28 cellular contexts compared by ENCODE assay signal in genomic region chr19:19653597-19654147, GRCh38. TPM values are rescaled to one million over a fixed set of nuclear protein-coding genes. Genes with fewer than 3 reads are reported as not detected.
DNase-seq lines count a peak whose midpoint lies in the region; ATAC-seq and TF ChIP-seq lines count a peak whose summit lies in the region.
"Had no signal": no experiment of that assay in that cellular context is flagged by ENCODE, and none has a peak within 500 bp of the region (broad histone marks: within the 10 kb centered on the region; RNA-seq: fewer than 3 reads in every experiment).

No MANE protein-coding gene starts in this region.

- peaks cover 61 to 69% of the 10 kb centered on the region in 2 donors for H3K36me3 Mint-ChIP-seq in stimulated activated naive B cell treated with anti-CD40 and anti-IgM and Interleukin-4, amounts not matched to agents 10 μg/mL and 1 μg/mL and 100 μg/mL, for 72 hours
- H3K36me3 Mint-ChIP-seq in activated T-helper 2 cell treated with anti-CD3 and anti-CD28 coated beads, Interferon-gamma antibody, Interleukin-2, Interleukin-4, amounts not matched to agents 10 μg/mL and 5 μg/mL and 100 μg/mL, durations not matched to agents 14 hours and 24 hours and 36 hours (ENCODE audit: low read depth): peaks cover 73% of the 10 kb centered on the region

- H3K9me3 Mint-ChIP-seq in stimulated activated naive B cell treated with anti-CD40 and anti-IgM and Interleukin-4, amounts not matched to agents 10 μg/mL and 1 μg/mL and 100 μg/mL, for 72 hours: no peaks in the 10 kb centered on the region
- H3K9me3 Mint-ChIP-seq in activated T-helper 2 cell treated with anti-CD3 and anti-CD28 coated beads, Interferon-gamma antibody, Interleukin-2, Interleukin-4, amounts not matched to agents 10 μg/mL and 5 μg/mL and 100 μg/mL, durations not matched to agents 14 hours and 24 hours and 36 hours: no peaks in the 10 kb centered on the region
- H3K9me3 Mint-ChIP-seq: CD4-positive, alpha-beta memory T cell had no signal

- H3K9me3 ChIP-seq in hepatocyte (ENCODE audit: low read depth): no peaks in the 10 kb centered on the region
- no peaks in the 10 kb centered on the region for H3K9me3 ChIP-seq in sigmoid colon
- H3K9me3 ChIP-seq: BLaER1 had no signal

- H3K27me3 ChIP-seq in H7 (ENCODE audit: control insufficient read depth, insufficient read depth, low read length) (no peaks in the 10 kb centered on the region), hepatocyte (no peaks in the 10 kb centered on the region), sigmoid colon (no peaks in the 10 kb centered on the region)
- H3K27me3 ChIP-seq: BLaER1 had no signal

- H3K36me3 ChIP-seq in H7 (replicated peaks; ENCODE audit: control insufficient read depth, insufficient read depth, low read length): peaks cover 74% of the 10 kb centered on the region
- no peaks in the 10 kb centered on the region for H3K36me3 ChIP-seq in hepatocyte (replicated peaks; ENCODE audit: insufficient read depth, low read depth)
- H3K36me3 ChIP-seq in sigmoid colon: peaks cover 63 to 100% (median 92%) of the 10 kb centered on the region in 4 donors

- no peak overlapping the region for H3K4me3 ChIP-seq in H7 (ENCODE audit: insufficient read depth, low read depth, low read length)
- no peak overlapping the region for H3K4me3 ChIP-seq in hepatocyte
- no peak overlapping the region for H3K4me3 ChIP-seq in sigmoid colon
- H3K4me3 ChIP-seq: BLaER1, GM12878, K562 had no signal

- H2AFZ ChIP-seq in hepatocyte: no peak overlapping the region

- H3K27ac ChIP-seq in hepatocyte: no peak overlapping the region
- H3K27ac ChIP-seq in sigmoid colon: no peak overlapping the region
- H3K27ac ChIP-seq: BLaER1 had no signal

- WGBS in hepatocyte (ENCODE audit: low lambda C conversion rate, missing lambda C conversion rate): 98% methylated on average over 22 of the region's 23 CpGs
- WGBS in sigmoid colon, 2 donors: 96% methylated on average over 23 of the region's 23 CpGs

- no peaks in the 10 kb centered on the region for H3K79me2 ChIP-seq in hepatocyte

- intact Hi-C loops in Right ventricle myocardium inferior (cut with DNase I): no loop called here
- intact Hi-C loops in left cardiac atrium (cut with DNase I): no loop called here
- intact Hi-C loops in sigmoid colon (cut with DNase I): no loop called here
- intact Hi-C loops in activated T-helper 2 cell treated with anti-CD3 and anti-CD28 coated beads, Interferon-gamma antibody, Interleukin-2, Interleukin-4, amounts not matched to agents 10 μg/mL and 5 μg/mL and 100 μg/mL, durations not matched to agents 14 hours and 24 hours and 36 hours (cut with micrococcal nuclease): no loop called here

- no peak overlapping the region for H3K4me3 Mint-ChIP-seq in stimulated activated naive B cell treated with anti-CD40 and anti-IgM and Interleukin-4, amounts not matched to agents 10 μg/mL and 1 μg/mL and 100 μg/mL, for 72 hours
- no peak overlapping the region for H3K4me3 Mint-ChIP-seq in activated T-helper 2 cell treated with anti-CD3 and anti-CD28 coated beads, Interferon-gamma antibody, Interleukin-2, Interleukin-4, amounts not matched to agents 10 μg/mL and 5 μg/mL and 100 μg/mL, durations not matched to agents 14 hours and 24 hours and 36 hours (ENCODE audit: low read depth)
- H3K4me3 Mint-ChIP-seq: CD4-positive, alpha-beta memory T cell had no signal

- TF ChIP-seq CTCF in hepatocyte (IDR thresholded peaks at IDR 0.05; ENCODE audit: poor library complexity): no peak
- no peak for TF ChIP-seq CTCF in sigmoid colon (IDR thresholded peaks at IDR 0.05)

- no peaks in the 10 kb centered on the region for H3K9me2 ChIP-seq in hepatocyte (replicated peaks; ENCODE audit: insufficient read depth)

- no peak for TF ChIP-seq EP300 in sigmoid colon (IDR thresholded peaks at IDR 0.05)

- ATAC-seq in Right ventricle myocardium inferior: no peak
- no peak for ATAC-seq in left cardiac atrium
- ATAC-seq in stimulated activated naive B cell treated with anti-CD40 and anti-IgM and Interleukin-4, amounts not matched to agents 10 μg/mL and 1 μg/mL and 100 μg/mL, for 72 hours (replicated peaks): no peak
- ATAC-seq: GM12878, HepG2, K562, PC-3 had no signal

- peaks cover 6 to 11% of the 10 kb centered on the region in 2 donors for H3K4me1 Mint-ChIP-seq in stimulated activated naive B cell treated with anti-CD40 and anti-IgM and Interleukin-4, amounts not matched to agents 10 μg/mL and 1 μg/mL and 100 μg/mL, for 72 hours
- H3K4me1 Mint-ChIP-seq in activated T-helper 2 cell treated with anti-CD3 and anti-CD28 coated beads, Interferon-gamma antibody, Interleukin-2, Interleukin-4, amounts not matched to agents 10 μg/mL and 5 μg/mL and 100 μg/mL, durations not matched to agents 14 hours and 24 hours and 36 hours (ENCODE audit: low read depth): no peaks in the 10 kb centered on the region

- TF ChIP-seq POLR2A in sigmoid colon (IDR thresholded peaks at IDR 0.05): no peak

- no peaks in the 10 kb centered on the region for H3K27me3 Mint-ChIP-seq in stimulated activated naive B cell treated with anti-CD40 and anti-IgM and Interleukin-4, amounts not matched to agents 10 μg/mL and 1 μg/mL and 100 μg/mL, for 72 hours
- no peaks in the 10 kb centered on the region for H3K27me3 Mint-ChIP-seq in activated T-helper 2 cell treated with anti-CD3 and anti-CD28 coated beads, Interferon-gamma antibody, Interleukin-2, Interleukin-4, amounts not matched to agents 10 μg/mL and 5 μg/mL and 100 μg/mL, durations not matched to agents 14 hours and 24 hours and 36 hours (ENCODE audit: low read depth)
- H3K27me3 Mint-ChIP-seq: CD4-positive, alpha-beta memory T cell had no signal

- no peaks in the 10 kb centered on the region for H4K20me1 ChIP-seq in hepatocyte (ENCODE audit: insufficient read depth, poor library complexity, severe bottlenecking)

- peak; percentile 35 for DNase-seq in Right ventricle myocardium inferior (ENCODE audit: missing footprints)
- no peak for DNase-seq in left cardiac atrium
- DNase-seq in H7: peak; percentile 63
- DNase-seq in hepatocyte (ENCODE audit: low spot score): peak; percentile 2
- no peak for DNase-seq in stimulated activated naive B cell treated with anti-CD40 and anti-IgM and Interleukin-4, amounts not matched to agents 10 μg/mL and 1 μg/mL and 100 μg/mL, for 72 hours
- no peak for DNase-seq in SKM-1 (lab: John Stamatoyannopoulos, UW; ENCODE audit: unreplicated experiment)
- no peak for DNase-seq in sigmoid colon
- no peak for DNase-seq in activated T-helper 2 cell treated with anti-CD3 and anti-CD28 coated beads, Interferon-gamma antibody, Interleukin-2, Interleukin-4, amounts not matched to agents 10 μg/mL and 5 μg/mL and 100 μg/mL, durations not matched to agents 14 hours and 24 hours and 36 hours (ENCODE audit: low spot score)
- DNase-seq: COR-L47, DMS 273 treated with DMSO at 0.1 percent for 48 hours, DMS79, GDM1, Kasumi-1, MV-4-11, NCI-H1105, NCI-H1436 treated with DMSO at 0.1 percent for 48 hours, NCI-H187 treated with DMSO at 0.1 percent for 48 hours, NCI-H524, NCI-H774, SHP77, SW 1271 had no signal

- H3K27ac Mint-ChIP-seq in stimulated activated naive B cell treated with anti-CD40 and anti-IgM and Interleukin-4, amounts not matched to agents 10 μg/mL and 1 μg/mL and 100 μg/mL, for 72 hours: peak overlapping the region; percentile 62
- H3K27ac Mint-ChIP-seq in activated T-helper 2 cell treated with anti-CD3 and anti-CD28 coated beads, Interferon-gamma antibody, Interleukin-2, Interleukin-4, amounts not matched to agents 10 μg/mL and 5 μg/mL and 100 μg/mL, durations not matched to agents 14 hours and 24 hours and 36 hours: no peak overlapping the region

- no peak overlapping the region for H3K4me2 ChIP-seq in hepatocyte
- H3K4me2 ChIP-seq: BLaER1 had no signal

- H3K4me1 ChIP-seq in hepatocyte (ENCODE audit: insufficient read depth) (no peaks in the 10 kb centered on the region), sigmoid colon (no peaks in the 10 kb centered on the region)

RNA-seq across cellular contexts. Expression of gene ATP13A1, which starts 9.8 kb away (rescaled TPM):
- 20.1 TPM for total RNA-seq in Right ventricle myocardium inferior
- 10 to 100 TPM; 24.1 to 29.6 TPM for total RNA-seq in left cardiac atrium
- 36.2 and 40.6 TPM in 2 replicates for total RNA-seq in H7 (2014; rRNA removed; shearing (Covaris generic))
- 53.0 and 113 TPM in 2 replicates for total RNA-seq in hepatocyte
- polyA plus RNA-seq in hepatocyte: 92.0 and 97.5 TPM in 2 replicates
- 100 to 1,000 TPM in 2 of 4 donors, 10 to 100 TPM in 2; 55.5 to 145 (median 102) TPM for total RNA-seq in sigmoid colon
- polyA plus RNA-seq in sigmoid colon: 10 to 100 TPM in 1 of 3 donors, 1 to 10 TPM in 2; 6.6 to 54.9 (median 7.4) TPM
- total RNA-seq in activated T-helper 2 cell treated with anti-CD3 and anti-CD28 coated beads, Interferon-gamma antibody, Interleukin-2, Interleukin-4, amounts not matched to agents 10 μg/mL and 5 μg/mL and 100 μg/mL, durations not matched to agents 14 hours and 24 hours and 36 hours: 71.6 and 74.8 TPM in 2 replicates

RNA-seq across cellular contexts. Expression of gene GMIP, which starts 10.2 kb away (rescaled TPM):
- total RNA-seq in Right ventricle myocardium inferior: 4.5 TPM
- total RNA-seq in left cardiac atrium: 1 to 10 TPM; 5.8 to 7.5 TPM
- total RNA-seq in H7 (2014; rRNA removed; shearing (Covaris generic)): 6.6 and 6.7 TPM in 2 replicates
- 4.5 and 5.6 TPM in 2 replicates for total RNA-seq in hepatocyte
- polyA plus RNA-seq in hepatocyte: 11.4 and 13.0 TPM in 2 replicates
- total RNA-seq in sigmoid colon: 1 to 10 TPM; 5.0 to 9.1 (median 6.4) TPM
- polyA plus RNA-seq in sigmoid colon: 10 to 100 TPM; 13.2 to 37.0 (median 19.0) TPM
- 66.0 and 67.5 TPM in 2 replicates for total RNA-seq in activated T-helper 2 cell treated with anti-CD3 and anti-CD28 coated beads, Interferon-gamma antibody, Interleukin-2, Interleukin-4, amounts not matched to agents 10 μg/mL and 5 μg/mL and 100 μg/mL, durations not matched to agents 14 hours and 24 hours and 36 hours

RNA-seq across cellular contexts. Expression of gene ZNF101, which starts 15.0 kb away (rescaled TPM):
- total RNA-seq in Right ventricle myocardium inferior: 2.7 TPM
- 1 to 10 TPM; 4.9 to 6.4 TPM for total RNA-seq in left cardiac atrium
- total RNA-seq in H7 (2014; rRNA removed; shearing (Covaris generic)): 24.1 and 24.9 TPM in 2 replicates
- total RNA-seq in hepatocyte: 3.3 and 5.9 TPM in 2 replicates
- 3.6 and 5.1 TPM in 2 replicates for polyA plus RNA-seq in hepatocyte
- total RNA-seq in sigmoid colon: 1 to 10 TPM; 4.7 to 6.4 (median 5.7) TPM
- polyA plus RNA-seq in sigmoid colon: 10 to 100 TPM in 2 of 3 donors, 1 to 10 TPM in 1; 9.9 to 24.2 (median 10.2) TPM
- total RNA-seq in activated T-helper 2 cell treated with anti-CD3 and anti-CD28 coated beads, Interferon-gamma antibody, Interleukin-2, Interleukin-4, amounts not matched to agents 10 μg/mL and 5 μg/mL and 100 μg/mL, durations not matched to agents 14 hours and 24 hours and 36 hours: 31.8 and 32.1 TPM in 2 replicates

RNA-seq across cellular contexts. Expression of gene LPAR2, which starts 25.7 kb away (rescaled TPM):
- 0.57 TPM for total RNA-seq in Right ventricle myocardium inferior
- total RNA-seq in left cardiac atrium: 1 to 10 TPM in 1 of 2 donors, under 1 TPM in 1; 0.47 to 2.6 TPM
- 44.0 and 45.0 TPM in 2 replicates for total RNA-seq in H7 (2014; rRNA removed; shearing (Covaris generic))
- total RNA-seq in hepatocyte: 11.5 and 20.1 TPM in 2 replicates
- 33.1 and 42.6 TPM in 2 replicates for polyA plus RNA-seq in hepatocyte
- total RNA-seq in sigmoid colon: 1 to 10 TPM in 2 of 4 donors, under 1 TPM in 2; 0.33 to 4.2 (median 1.2) TPM
- polyA plus RNA-seq in sigmoid colon: 10 to 100 TPM in 1 of 3 donors, 1 to 10 TPM in 2; 3.6 to 19.9 (median 6.0) TPM
- total RNA-seq in activated T-helper 2 cell treated with anti-CD3 and anti-CD28 coated beads, Interferon-gamma antibody, Interleukin-2, Interleukin-4, amounts not matched to agents 10 μg/mL and 5 μg/mL and 100 μg/mL, durations not matched to agents 14 hours and 24 hours and 36 hours: 28.9 and 29.8 TPM in 2 replicates

RNA-seq across cellular contexts. Expression of gene PBX4, which starts 35.2 kb away (rescaled TPM):
- not detected for total RNA-seq in Right ventricle myocardium inferior
- total RNA-seq in left cardiac atrium: under 1 TPM; 0.35 to 0.37 TPM
- total RNA-seq in H7 (2014; rRNA removed; shearing (Covaris generic)): 0.94 and 2.7 TPM in 2 replicates
- total RNA-seq in hepatocyte: 0.64 and 3.2 TPM in 2 replicates
- polyA plus RNA-seq in hepatocyte: 2.5 and 4.3 TPM in 2 replicates
- under 1 TPM in 1 of 4 donors, not detected in 3; 0.49 TPM for total RNA-seq in sigmoid colon
- 1 to 10 TPM; 1.4 to 6.1 (median 2.4) TPM for polyA plus RNA-seq in sigmoid colon
- 23.4 and 24.8 TPM in 2 replicates for total RNA-seq in activated T-helper 2 cell treated with anti-CD3 and anti-CD28 coated beads, Interferon-gamma antibody, Interleukin-2, Interleukin-4, amounts not matched to agents 10 μg/mL and 5 μg/mL and 100 μg/mL, durations not matched to agents 14 hours and 24 hours and 36 hours
- total RNA-seq: HepG2, HT1080 had no signal
- polyA plus RNA-seq: HepG2 had no signal

Comparison
In these comparisons a context has a peak if more than half of its experiments do, and no peak if none do; other contexts are left out.
1. DNase-seq: peak in Right ventricle myocardium inferior (single experiment), H7 (single experiment) and hepatocyte (single experiment); none in left cardiac atrium (single experiment), stimulated activated naive B cell treated with anti-CD40 and anti-IgM and Interleukin-4, amounts not matched to agents 10 μg/mL and 1 μg/mL and 100 μg/mL, for 72 hours (single experiment), SKM-1 (single experiment), sigmoid colon (single experiment) and activated T-helper 2 cell treated with anti-CD3 and anti-CD28 coated beads, Interferon-gamma antibody, Interleukin-2, Interleukin-4, amounts not matched to agents 10 μg/mL and 5 μg/mL and 100 μg/mL, durations not matched to agents 14 hours and 24 hours and 36 hours (single experiment).